In genomic region chr7:134856692-134857091, GRCh38 we compare ENCODE assay signal across 1 cellular context.
TF ChIP-seq lines count a peak whose summit lies in the region.

No MANE protein-coding gene starts in this region.

TF ChIP-seq in K562, 482 proteins besides CTCF, POLR2A, EP300 and RAD21 (continued from another document):
- TF ChIP-seq CUX1 (CRISPR knock-in tag; IDR thresholded peaks at IDR 0.05) (no peak), ZNF407 (IDR thresholded peaks at IDR 0.05; ENCODE audit: low read depth) (no peak), CEBPB (tag; IDR thresholded peaks at IDR 0.05) (no peak), DPF2 (IDR thresholded peaks at IDR 0.05) (no peak), AFF4 (CRISPR knock-in tag; IDR thresholded peaks at IDR 0.05) (no peak), RBFOX2 (IDR thresholded peaks at IDR 0.05; ENCODE audit: low read depth, low read length) (no peak), FOXK2 (conservative IDR thresholded peaks at IDR 0.05 in 1 of 2, IDR thresholded peaks at IDR 0.05 in 1 of 2; ENCODE audit: low read depth in 2 of 2) (no peak), E2F8 (IDR thresholded peaks at IDR 0.05; ENCODE audit: low read depth, partially characterized antibody) (no peak), STAT5B (CRISPR knock-in tag; IDR thresholded peaks at IDR 0.05) (no peak), MBD1 (CRISPR knock-in tag; IDR thresholded peaks at IDR 0.05) (no peak), ZNF77 (CRISPR knock-in tag; IDR thresholded peaks at IDR 0.05) (no peak), TCF15 (CRISPR knock-in tag; IDR thresholded peaks at IDR 0.05) (no peak), TAF9B (IDR thresholded peaks at IDR 0.05; ENCODE audit: partially characterized antibody) (no peak)
TF ChIP-seq in K562: peak in this region for 0.
